Comparison of ENCODE assay signal across 27 cellular contexts in genomic region chr18:66894851-66895250, GRCh38.
"Had no signal": no experiment of that assay in that cellular context is flagged by ENCODE, and none has a peak within 500 bp of the region (broad histone marks: within the 10 kb centered on the region; RNA-seq: fewer than 3 reads in every experiment).

No MANE protein-coding gene starts in this region.

- H3K27ac ChIP-seq: dorsolateral prefrontal cortex, esophagus squamous epithelium, lower lobe of right lung, prostate gland, right atrium auricular region, suprapubic skin, transverse colon, upper lobe of right lung, uterus had no signal

- H3K36me3 ChIP-seq: esophagus squamous epithelium, lower lobe of right lung, prostate gland, right atrium auricular region, suprapubic skin, transverse colon, upper lobe of right lung, uterus had no signal

- H3K9me3 Mint-ChIP-seq: nephron progenitor cell had no signal

- H3K4me1 Mint-ChIP-seq: immature natural killer cell; naive thymus-derived CD8-positive, alpha-beta T cell; nephron progenitor cell; stimulated activated naive CD8-positive, alpha-beta T cell treated with anti-CD3 and anti-CD28 coated beads, Interleukin-15, amount 100 ng/mL, for 72 hours had no signal

- H3K4me1 ChIP-seq: esophagus squamous epithelium, lower lobe of right lung, prostate gland, right atrium auricular region, suprapubic skin, transverse colon, upper lobe of right lung, uterus had no signal

- H3K4me3 Mint-ChIP-seq: immature natural killer cell; naive thymus-derived CD8-positive, alpha-beta T cell; nephron progenitor cell; stimulated activated naive CD8-positive, alpha-beta T cell treated with anti-CD3 and anti-CD28 coated beads, Interleukin-15, amount 100 ng/mL, for 72 hours had no signal

- H3K27me3 ChIP-seq: dorsolateral prefrontal cortex, esophagus squamous epithelium, right atrium auricular region, suprapubic skin, transverse colon, upper lobe of right lung, uterus had no signal

- DNase-seq: dorsolateral prefrontal cortex; effector CD4-positive, alpha-beta T cell; erythroblast; esophagus squamous epithelium; foreskin melanocyte; hypothalamus; immature natural killer cell; islet precursor cell; kidney glomerular epithelial cell; left ventricle myocardium superior; lower lobe of right lung; naive thymus-derived CD8-positive, alpha-beta T cell; nephron progenitor cell; nucleus accumbens; stimulated activated CD4-positive, alpha-beta T cell treated with anti-CD3 and anti-CD28 coated beads, Interleukin-12 subunit alpha, Interleukin-12 subunit beta, amount 100 ng/mL, for 4 hours; stimulated activated CD4-positive, alpha-beta T cell treated with anti-CD3 and anti-CD28 coated beads, Interleukin-1b, Interleukin-23, amount 100 ng/mL, for 48 hours; stimulated activated CD4-positive, alpha-beta T cell treated with anti-CD3 and anti-CD28 coated beads, Interleukin-4, amount 100 ng/mL, for 1 hour; stimulated activated CD8-positive, alpha-beta memory T cell treated with anti-CD3 and anti-CD28 coated beads, Interleukin-4, amount 100 ng/mL, for 48 hours; stimulated activated naive CD4-positive, alpha-beta T cell; stimulated activated naive CD8-positive, alpha-beta T cell treated with anti-CD3 and anti-CD28 coated beads, Interleukin-15, amount 100 ng/mL, for 72 hours; transverse colon; upper lobe of right lung; uterus had no signal

- H3K27ac Mint-ChIP-seq: immature natural killer cell; naive thymus-derived CD8-positive, alpha-beta T cell; nephron progenitor cell; stimulated activated naive CD8-positive, alpha-beta T cell treated with anti-CD3 and anti-CD28 coated beads, Interleukin-15, amount 100 ng/mL, for 72 hours had no signal

- H3K27me3 Mint-ChIP-seq: naive thymus-derived CD8-positive, alpha-beta T cell; stimulated activated naive CD8-positive, alpha-beta T cell treated with anti-CD3 and anti-CD28 coated beads, Interleukin-15, amount 100 ng/mL, for 72 hours had no signal

- H3K9me3 ChIP-seq: esophagus squamous epithelium, lower lobe of right lung, prostate gland, right atrium auricular region, suprapubic skin, transverse colon, upper lobe of right lung, uterus had no signal

- H3K36me3 Mint-ChIP-seq: immature natural killer cell; naive thymus-derived CD8-positive, alpha-beta T cell had no signal

- H3K4me3 ChIP-seq: dorsolateral prefrontal cortex, esophagus squamous epithelium, lower lobe of right lung, prostate gland, right atrium auricular region, smooth muscle cell, suprapubic skin, transverse colon, upper lobe of right lung, uterus had no signal
